In the genomic region with DNA sequence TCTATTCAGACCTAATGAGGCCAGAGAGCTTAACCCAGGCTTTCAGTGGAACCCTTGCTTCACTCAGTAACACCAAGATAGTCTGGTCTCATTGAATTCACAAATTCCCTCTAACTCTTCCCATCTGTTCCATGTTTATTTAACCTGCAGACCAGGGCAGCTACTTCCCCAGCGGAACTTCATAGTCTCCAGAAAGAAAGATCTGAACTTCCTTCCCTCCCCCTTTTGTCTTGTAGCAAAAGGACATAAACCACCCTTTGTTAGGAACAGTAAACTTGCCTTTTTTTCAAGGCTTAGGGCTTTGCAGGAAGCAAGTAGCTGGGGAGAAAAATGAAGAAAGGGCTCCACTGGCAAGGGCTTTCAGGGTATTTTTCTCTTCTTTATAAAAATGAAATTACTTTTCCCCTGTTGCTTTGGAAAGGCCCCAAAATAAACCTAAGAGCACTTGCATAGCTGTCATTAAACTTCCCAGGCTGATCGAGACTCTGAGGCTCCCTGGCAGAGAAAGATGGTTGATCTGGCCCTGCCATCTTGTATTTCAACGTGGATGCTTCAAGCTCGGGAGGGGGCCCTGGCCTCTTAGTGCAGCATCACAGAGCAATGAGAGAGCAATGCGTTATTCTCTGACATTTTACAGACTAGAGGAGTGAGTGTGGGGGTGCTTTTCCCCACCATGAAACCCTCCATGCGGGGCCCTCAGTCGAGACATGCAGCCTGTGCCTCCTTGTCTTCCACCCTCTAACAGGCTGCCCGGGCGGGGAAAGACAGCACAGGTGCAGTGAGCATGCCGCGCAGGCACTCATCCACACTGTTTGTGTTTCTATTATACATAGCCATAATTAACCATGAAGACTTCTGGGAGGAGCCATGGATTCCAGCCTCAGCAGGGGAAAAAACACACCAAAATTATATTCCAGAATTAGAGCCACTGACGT, we compare ENCODE assay signal across 1 cellular context.
TF ChIP-seq lines count a peak whose summit lies in the region.

No MANE protein-coding gene starts in this region.

TF ChIP-seq in SK-N-SH, 30 proteins besides CTCF, POLR2A, EP300 and RAD21 (continued from another document):
- TF ChIP-seq, protein P1, sequence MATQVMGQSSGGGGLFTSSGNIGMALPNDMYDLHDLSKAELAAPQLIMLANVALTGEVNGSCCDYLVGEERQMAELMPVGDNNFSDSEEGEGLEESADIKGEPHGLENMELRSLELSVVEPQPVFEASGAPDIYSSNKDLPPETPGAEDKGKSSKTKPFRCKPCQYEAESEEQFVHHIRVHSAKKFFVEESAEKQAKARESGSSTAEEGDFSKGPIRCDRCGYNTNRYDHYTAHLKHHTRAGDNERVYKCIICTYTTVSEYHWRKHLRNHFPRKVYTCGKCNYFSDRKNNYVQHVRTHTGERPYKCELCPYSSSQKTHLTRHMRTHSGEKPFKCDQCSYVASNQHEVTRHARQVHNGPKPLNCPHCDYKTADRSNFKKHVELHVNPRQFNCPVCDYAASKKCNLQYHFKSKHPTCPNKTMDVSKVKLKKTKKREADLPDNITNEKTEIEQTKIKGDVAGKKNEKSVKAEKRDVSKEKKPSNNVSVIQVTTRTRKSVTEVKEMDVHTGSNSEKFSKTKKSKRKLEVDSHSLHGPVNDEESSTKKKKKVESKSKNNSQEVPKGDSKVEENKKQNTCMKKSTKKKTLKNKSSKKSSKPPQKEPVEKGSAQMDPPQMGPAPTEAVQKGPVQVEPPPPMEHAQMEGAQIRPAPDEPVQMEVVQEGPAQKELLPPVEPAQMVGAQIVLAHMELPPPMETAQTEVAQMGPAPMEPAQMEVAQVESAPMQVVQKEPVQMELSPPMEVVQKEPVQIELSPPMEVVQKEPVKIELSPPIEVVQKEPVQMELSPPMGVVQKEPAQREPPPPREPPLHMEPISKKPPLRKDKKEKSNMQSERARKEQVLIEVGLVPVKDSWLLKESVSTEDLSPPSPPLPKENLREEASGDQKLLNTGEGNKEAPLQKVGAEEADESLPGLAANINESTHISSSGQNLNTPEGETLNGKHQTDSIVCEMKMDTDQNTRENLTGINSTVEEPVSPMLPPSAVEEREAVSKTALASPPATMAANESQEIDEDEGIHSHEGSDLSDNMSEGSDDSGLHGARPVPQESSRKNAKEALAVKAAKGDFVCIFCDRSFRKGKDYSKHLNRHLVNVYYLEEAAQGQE (IDR thresholded peaks at IDR 0.05; ENCODE audit: low read depth, low read length) = no peak
- TF ChIP-seq GATA2 (CRISPR knock-in tag; IDR thresholded peaks at IDR 0.05) = no peak
- no peak for TF ChIP-seq TCF12 (IDR thresholded peaks at IDR 0.05)
- TF ChIP-seq, protein P2, sequence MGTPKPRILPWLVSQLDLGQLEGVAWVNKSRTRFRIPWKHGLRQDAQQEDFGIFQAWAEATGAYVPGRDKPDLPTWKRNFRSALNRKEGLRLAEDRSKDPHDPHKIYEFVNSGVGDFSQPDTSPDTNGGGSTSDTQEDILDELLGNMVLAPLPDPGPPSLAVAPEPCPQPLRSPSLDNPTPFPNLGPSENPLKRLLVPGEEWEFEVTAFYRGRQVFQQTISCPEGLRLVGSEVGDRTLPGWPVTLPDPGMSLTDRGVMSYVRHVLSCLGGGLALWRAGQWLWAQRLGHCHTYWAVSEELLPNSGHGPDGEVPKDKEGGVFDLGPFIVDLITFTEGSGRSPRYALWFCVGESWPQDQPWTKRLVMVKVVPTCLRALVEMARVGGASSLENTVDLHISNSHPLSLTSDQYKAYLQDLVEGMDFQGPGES (IDR thresholded peaks at IDR 0.05; ENCODE audit: low read depth, low read length) = no peak
- TF ChIP-seq NFIC (IDR thresholded peaks at IDR 0.05; ENCODE audit: borderline replicate concordance) = no peak
- TF ChIP-seq FOXJ3 (CRISPR knock-in tag; IDR thresholded peaks at IDR 0.05) = no peak
- no peak for TF ChIP-seq FOSL2 (IDR thresholded peaks at IDR 0.05; ENCODE audit: borderline replicate concordance, low read depth)
- TF ChIP-seq YY1 (IDR thresholded peaks at IDR 0.05; ENCODE audit: low read depth) = no peak
- TF ChIP-seq ELF1 (IDR thresholded peaks at IDR 0.05) = no peak
